37 cellular contexts compared by ENCODE assay signal in genomic region chr19:40184273-40184672, GRCh38. TPM values are rescaled to one million over a fixed set of nuclear protein-coding genes. Genes with fewer than 3 reads are reported as not detected.
"Had no signal": no experiment of that assay in that cellular context is flagged by ENCODE, and none has a peak within 500 bp of the region (broad histone marks: within the 10 kb centered on the region; RNA-seq: fewer than 3 reads in every experiment).

No MANE protein-coding gene starts in this region.

- H3K27me3 ChIP-seq: adrenal gland, ascending aorta, body of pancreas, brain microvascular endothelial cell, breast epithelium, cardiac muscle cell had no signal

- ATAC-seq: activated naive CD4-positive, alpha-beta T cell treated with anti-CD3 and anti-CD28 coated beads, Interleukin-2, amount 50 U/mL, for 72 hours; activated naive CD8-positive, alpha-beta T cell treated with anti-CD3 and anti-CD28 coated beads, Interleukin-2, amount 50 U/mL, for 24 hours; activated T-cell treated with anti-CD3 and anti-CD28 coated beads, Interleukin-2, amount 50 U/mL, for 4 hours; activated T-cell treated with anti-CD3 and anti-CD28 coated beads, Interleukin-2, amount 50 U/mL, for 72 hours; activated T-helper 17 cell treated with anti-CD3 and anti-CD28 coated beads, Interleukin-2, amount 50 U/mL, for 72 hours; body of pancreas had no signal

- H3K36me3 ChIP-seq: adrenal gland, ascending aorta, brain microvascular endothelial cell, breast epithelium, cardiac muscle cell had no signal

- FAIRE-seq: astrocyte, bronchial epithelial cell, colon had no signal

- H3K27ac ChIP-seq: adrenal gland, ascending aorta, body of pancreas, brain microvascular endothelial cell, breast epithelium, cardiac muscle cell had no signal

- DNase-seq: activated effector memory CD4-positive, alpha-beta T cell treated with anti-CD3 and anti-CD28 coated beads, Interleukin-2, amount 50 U/mL, for 16 hours; activated effector memory CD4-positive, alpha-beta T cell treated with Interleukin-2 at 50 U/mL for 16 hours; activated gamma-delta T cell; activated gamma-delta T cell treated with Interleukin-2 at 50 U/mL for 16 hours; activated naive CD4-positive, alpha-beta T cell; activated naive CD4-positive, alpha-beta T cell treated with anti-CD3 and anti-CD28 coated beads for 36 hours; activated naive CD4-positive, alpha-beta T cell treated with anti-CD3 and anti-CD28 coated beads, Interleukin-2, amount 10 ng/mL, durations not matched to agents 7 days and 5 days; activated naive CD4-positive, alpha-beta T cell treated with anti-CD3 and anti-CD28 coated beads, Interleukin-2, amount 50 U/mL, for 16 hours; activated naive CD4-positive, alpha-beta T cell treated with Interleukin-2 at 50 U/mL for 16 hours; activated naive CD8-positive, alpha-beta T cell treated with anti-CD3 and anti-CD28 coated beads for 36 hours; activated naive CD8-positive, alpha-beta T cell treated with anti-CD3 and anti-CD28 coated beads, Interleukin-2, amount 10 ng/mL, durations not matched to agents 7 days and 5 days; activated naive CD8-positive, alpha-beta T cell treated with anti-CD3 and anti-CD28 coated beads, Interleukin-2, amount 50 U/mL, for 24 hours; activated T-cell treated with anti-CD3 and anti-CD28 coated beads, Interleukin-2, amount 50 U/mL, for 4 hours; activated T-cell treated with anti-CD3 and anti-CD28 coated beads, Interleukin-2, amount 50 U/mL, for 48 hours; activated T-cell treated with anti-CD3 and anti-CD28 coated beads, Interleukin-2, amount 50 U/mL, for 72 hours; adrenal gland; amniotic stem cell; amygdala; anterior cingulate cortex; aorta; body of pancreas; brain microvascular endothelial cell; caudate nucleus; central memory CD4-positive, alpha-beta T cell; cerebellar nuclear complex had no signal

- H3K4me3 ChIP-seq: adrenal gland, ascending aorta, body of pancreas, breast epithelium, cardiac muscle cell had no signal

- H3K4me1 ChIP-seq: adrenal gland, ascending aorta, body of pancreas, breast epithelium had no signal

- H3K9me3 ChIP-seq: adrenal gland, ascending aorta, body of pancreas, breast epithelium had no signal

RNA-seq across cellular contexts. Expression of gene TTC9B, which starts 33.9 kb away (rescaled TPM):
- total RNA-seq: activated naive CD4-positive, alpha-beta T cell treated with anti-CD3 and anti-CD28 coated beads for 36 hours; activated naive CD4-positive, alpha-beta T cell treated with anti-CD3 and anti-CD28 coated beads, Interleukin-2, amount 50 U/mL, for 72 hours; activated naive CD8-positive, alpha-beta T cell treated with anti-CD3 and anti-CD28 coated beads for 36 hours; activated naive CD8-positive, alpha-beta T cell treated with anti-CD3 and anti-CD28 coated beads, Interleukin-2, amount 10 ng/mL, durations not matched to agents 7 days and 5 days; activated T-cell treated with anti-CD3 and anti-CD28 coated beads, Interleukin-2, amount 50 U/mL, for 4 hours; activated T-cell treated with anti-CD3 and anti-CD28 coated beads, Interleukin-2, amount 50 U/mL, for 72 hours; activated T-helper 1 cell treated with anti-CD3 and anti-CD28 coated beads, Interleukin-12 subunit alpha, Interleukin-12 subunit beta, Interleukin-2, Interleukin-4 antibody, amounts not matched to agents 30 ng/mL and 10 ng/mL and 1 ng/mL, durations not matched to agents 14 hours and 24 hours and 36 hours; activated T-helper 2 cell treated with anti-CD3 and anti-CD28 coated beads, Interferon-gamma antibody, Interleukin-2, Interleukin-4, amounts not matched to agents 10 μg/mL and 5 μg/mL and 100 μg/mL, durations not matched to agents 14 hours and 24 hours and 36 hours; aorta; ascending aorta; astrocyte; body of pancreas; bronchial epithelial cell; cardiac muscle cell; cardiac septum; chondrocyte had no signal

RNA-seq across cellular contexts. Expression of gene CCNP, which starts 42.2 kb away (rescaled TPM):
- total RNA-seq: activated naive CD4-positive, alpha-beta T cell treated with anti-CD3 and anti-CD28 coated beads for 36 hours; activated naive CD8-positive, alpha-beta T cell treated with anti-CD3 and anti-CD28 coated beads for 36 hours; activated T-helper 1 cell treated with anti-CD3 and anti-CD28 coated beads, Interleukin-12 subunit alpha, Interleukin-12 subunit beta, Interleukin-2, Interleukin-4 antibody, amounts not matched to agents 30 ng/mL and 10 ng/mL and 1 ng/mL, durations not matched to agents 14 hours and 24 hours and 36 hours; ascending aorta; body of pancreas; bronchial epithelial cell had no signal
